ENCODE assay signal across 8 cellular contexts in genomic region chr12:12788675-12789368, GRCh38. TPM values are rescaled to one million over a fixed set of nuclear protein-coding genes. Genes with fewer than 3 reads are reported as not detected.
DNase-seq lines count a peak whose midpoint lies in the region; ATAC-seq, FAIRE-seq and TF ChIP-seq lines count a peak whose summit lies in the region.

No MANE protein-coding gene starts in this region.

- H3K4me2 ChIP-seq in astrocyte (ENCODE audit: low read length) = peak overlapping the region; percentile 32

- H3K79me2 ChIP-seq in astrocyte (ENCODE audit: insufficient read depth, low read length) = peaks cover 9% of the 10 kb centered on the region

- H3K36me3 Mint-ChIP-seq in T-helper 17 cell (ENCODE audit: low read depth) = no peaks in the 10 kb centered on the region
- H3K36me3 Mint-ChIP-seq in astrocyte (ENCODE audit: low read depth, unreplicated experiment) = no peaks in the 10 kb centered on the region

- H3K27ac Mint-ChIP-seq in T-helper 17 cell (peak overlapping the region; percentile 66), astrocyte (ENCODE audit: unreplicated experiment) (peak overlapping the region; percentile 87)

- FAIRE-seq in astrocyte (lab: Jason Lieb, UNC) (no peak), small intestine (lab: Jason Lieb, UNC) (peak; percentile 26)

- no peaks in the 10 kb centered on the region for H3K27me3 ChIP-seq in GM06990 (replicated peaks; ENCODE audit: control insufficient read depth, insufficient read depth, low read length)
- H3K27me3 ChIP-seq in astrocyte (ENCODE audit: insufficient read depth, low read length) = no peaks in the 10 kb centered on the region
- no peaks in the 10 kb centered on the region for H3K27me3 ChIP-seq in small intestine (ENCODE audit: control insufficient read depth in 2 of 2, insufficient read depth in 2 of 2, low read length in 2 of 2)

- DNase-seq in GM06990 (ENCODE audit: extremely low read depth, insufficient read length) (no peak), HFF-Myc (ENCODE audit: extremely low read depth, low read depth) (peak; percentile 73), NCI-H146 treated with DMSO at 0.1 percent for 48 hours (lab: John Stamatoyannopoulos, UW; ENCODE audit: unreplicated experiment) (peak; percentile 63), T-helper 17 cell (peak; percentile 29 to 34 (median 29)), astrocyte (ENCODE audit: low read depth) (peak; percentile 48), hepatic stellate cell (ENCODE audit: low spot score) (peak; percentile 51), small intestine (peak; percentile 92)

- H3K4me1 ChIP-seq in astrocyte (ENCODE audit: insufficient read depth, low read length) = peaks cover 30% of the 10 kb centered on the region
- H3K4me1 ChIP-seq in small intestine (ENCODE audit: control insufficient read depth in 2 of 2, insufficient read depth in 1 of 2, low read depth in 1 of 2, low read length in 1 of 2) = peaks cover 4 to 7% of the 10 kb centered on the region in 2 donors

- H3K9me3 ChIP-seq in T-helper 17 cell (ENCODE audit: control insufficient read depth, low read length, poor library complexity, severe bottlenecking) (no peaks in the 10 kb centered on the region), astrocyte (ENCODE audit: insufficient read depth, low read depth, low read length) (no peaks in the 10 kb centered on the region), small intestine (ENCODE audit: control insufficient read depth, low read depth) (no peaks in the 10 kb centered on the region)

- H3K36me3 ChIP-seq in GM06990 (ENCODE audit: control insufficient read depth, insufficient read depth, low read length) (no peaks in the 10 kb centered on the region), astrocyte (ENCODE audit: insufficient read depth, low read length) (no peaks in the 10 kb centered on the region), small intestine (ENCODE audit: control insufficient read depth in 2 of 2, insufficient read depth in 2 of 2, low read length in 2 of 2) (no peaks in the 10 kb centered on the region)

- H3K27me3 Mint-ChIP-seq in T-helper 17 cell (no peaks in the 10 kb centered on the region), astrocyte (ENCODE audit: low read depth, unreplicated experiment) (peaks cover 3% of the 10 kb centered on the region)

- ATAC-seq in T-helper 17 cell (peak; percentile 72), HG03159 (IDR thresholded peaks at IDR 0.05; ENCODE audit: unreplicated experiment) (no peak)

- H3K9ac ChIP-seq in astrocyte (ENCODE audit: low read length) = peak overlapping the region; percentile 40

- H3K4me1 Mint-ChIP-seq in T-helper 17 cell = peaks cover 12% of the 10 kb centered on the region
- H3K4me1 Mint-ChIP-seq in astrocyte (ENCODE audit: low read depth, unreplicated experiment) = peaks cover 17% of the 10 kb centered on the region

- peak overlapping the region; percentile 57 for H3K4me3 Mint-ChIP-seq in T-helper 17 cell
- H3K4me3 Mint-ChIP-seq in astrocyte (ENCODE audit: unreplicated experiment) = peak overlapping the region; percentile 57

- no peaks in the 10 kb centered on the region for H4K20me1 ChIP-seq in astrocyte (ENCODE audit: insufficient read depth, low read length)

- WGBS in small intestine, 3 donors = 8 to 16% (median 13%) methylated on average over 9 of the region's 9 CpGs

- H3K4me3 ChIP-seq in GM06990 (replicated peaks; ENCODE audit: low read depth, low read length) (no peak overlapping the region), HFF-Myc (replicated peaks; ENCODE audit: low read depth, low read length) (no peak overlapping the region), astrocyte (ENCODE audit: insufficient read depth, low read depth, low read length) (no peak overlapping the region), small intestine (ENCODE audit: low read depth in 1 of 2, low read length in 2 of 2) (no peak overlapping the region)

- TF ChIP-seq CTCF in GM06990 (IDR thresholded peaks at IDR 0.05; ENCODE audit: insufficient read depth, low read length, poor library complexity, severe bottlenecking) (peak; percentile 68), HFF-Myc (IDR thresholded peaks at IDR 0.05; ENCODE audit: low read depth, low read length, missing control alignments) (peak; percentile 76), astrocyte (IDR thresholded peaks at IDR 0.05; ENCODE audit: insufficient read depth, low read depth, low read length) (peak; percentile 83)

- H3K9me3 Mint-ChIP-seq in astrocyte (ENCODE audit: unreplicated experiment) = peaks cover 6% of the 10 kb centered on the region

- H3K27ac ChIP-seq in astrocyte (ENCODE audit: low read depth, low read length) (no peak overlapping the region), small intestine (ENCODE audit: low read depth in 1 of 2, low read length in 1 of 2) (peak overlapping the region in 1 of 2 donors; percentile 94)

- no peak overlapping the region for H2AFZ ChIP-seq in astrocyte (ENCODE audit: low read depth, low read length)

RNA-seq across cellular contexts. Expression of gene APOLD1, which starts 3.4 kb away (rescaled TPM):
- total RNA-seq in T-helper 17 cell = 1 to 10 TPM; 3.1 to 5.1 TPM
- 0.38 and 0.70 TPM in 2 replicates for total RNA-seq in astrocyte
- 10 to 100 TPM in 1 of 3 donors, 1 to 10 TPM in 1, under 1 TPM in 1; 0.22 to 29.9 (median 1.9) TPM for polyA plus RNA-seq in small intestine

RNA-seq across cellular contexts. Expression of gene DDX47, which starts 24.3 kb away (rescaled TPM):
- total RNA-seq in T-helper 17 cell (100 to 1,000 TPM; 135 to 141 TPM), astrocyte (54.6 and 62.1 TPM in 2 replicates)
- 10 to 100 TPM; 25.5 to 33.6 (median 33.5) TPM for polyA plus RNA-seq in small intestine
